ENCODE assay signal across 8 cellular contexts in genomic region chr1:218171302-218171893, GRCh38.
DNase-seq lines count a peak whose midpoint lies in the region; ATAC-seq and TF ChIP-seq lines count a peak whose summit lies in the region.

No MANE protein-coding gene starts in this region.

- CTCF ChIA-PET in IMR-90 (lab: Yijun Ruan, JAX) = interaction anchor here (0.6 to 1.4 kb wide), 2 partner anchors 11 to 574 kb away, joined by 3 to 4 read pairs; no protein-coding TSS in a partner anchor

- no peak overlapping the region for H4K8ac ChIP-seq in IMR-90 (ENCODE audit: low read depth in 2 of 2, low read length in 2 of 2)

- H3K9me1 ChIP-seq in IMR-90 (ENCODE audit: insufficient read depth, low read length) = no peaks in the 10 kb centered on the region

- H3K4ac ChIP-seq in IMR-90 (ENCODE audit: low read depth, low read length) = no peak overlapping the region

- H4K20me1 ChIP-seq in IMR-90 (ENCODE audit: insufficient read depth, low read length) = no peaks in the 10 kb centered on the region

- no peaks in the 10 kb centered on the region for H3K36me3 ChIP-seq in IMR-90 (ENCODE audit: control insufficient read depth, insufficient read depth, low read length)
- H3K36me3 ChIP-seq in MG63 = no peaks in the 10 kb centered on the region

- H3K56ac ChIP-seq in IMR-90 (ENCODE audit: extremely low read depth, insufficient read depth, low read length) = no peak overlapping the region

- peak; percentile 73 for TF ChIP-seq RAD21 in IMR-90 (IDR thresholded peaks at IDR 0.05; ENCODE audit: low read length)

- intact Hi-C loops in IMR-90 (cut with micrococcal nuclease) = loop anchor here (1.0 to 10.0 kb wide), 3 partner anchors 282 to 1567 kb away; no protein-coding TSS in a partner anchor

- POLR2A ChIA-PET in IMR-90 (lab: Charles Lee; ENCODE audit: unreplicated experiment) = no interaction called here

- H2AK5ac ChIP-seq in IMR-90 (ENCODE audit: low read depth, low read length) = no peak overlapping the region

- no CpG with 5 or more reads among the region's 4 CpGs for WGBS in IMR-90 (ENCODE audit: extremely low coverage in 2 of 2, insufficient read length in 1 of 2), 2 experiments

- no peak overlapping the region for H2BK20ac ChIP-seq in IMR-90 (ENCODE audit: low read depth, low read length)

- no peak for TF ChIP-seq POLR2A in IMR-90 (IDR thresholded peaks at IDR 0.05; ENCODE audit: low read depth, low read length)

- H2BK5ac ChIP-seq in IMR-90 (ENCODE audit: low read depth, low read length, poor library complexity, severe bottlenecking) = no peak overlapping the region

- no peak overlapping the region for H3K9ac ChIP-seq in IMR-90 (ENCODE audit: low read depth, low read length)

- H3K23ac ChIP-seq in IMR-90 (ENCODE audit: low read depth, low read length) = no peak overlapping the region

- H3K18ac ChIP-seq in IMR-90 (ENCODE audit: low read depth, low read length) = no peak overlapping the region

- in situ Hi-C loops in IMR-90 (cut with MboI; ENCODE audit: low sequenced_read_pairs) = no loop called here

- H2BK120ac ChIP-seq in IMR-90 (ENCODE audit: low read depth, low read length) = no peak overlapping the region

- no peak overlapping the region for H3K4me3 ChIP-seq in IMR-90 (ENCODE audit: insufficient read depth, low read depth, low read length)
- H3K4me3 ChIP-seq in fibroblast of the aortic adventitia (ENCODE audit: low read depth, low read length) = no peak overlapping the region
- H3K4me3 ChIP-seq in MG63 = no peak overlapping the region

- no peak overlapping the region for H4K5ac ChIP-seq in IMR-90 (ENCODE audit: low read depth, low read length)

- peak; percentile 62 for ATAC-seq in IMR-90 (ENCODE audit: low read depth)

- H3K27me3 ChIP-seq in IMR-90 (ENCODE audit: control insufficient read depth, insufficient read depth, low read length) = peaks cover 13% of the 10 kb centered on the region
- H3K27me3 ChIP-seq in MG63 = peaks cover 7% of the 10 kb centered on the region

- BruUV-seq in IMR-90 (replicated peaks; lab: Mats Ljungman, UMichigan) = no TSS peak

- H3K4me1 ChIP-seq in IMR-90 (ENCODE audit: control insufficient read depth, insufficient read depth, low read length) = no peaks in the 10 kb centered on the region

- H3K79me1 ChIP-seq in IMR-90 (ENCODE audit: low read depth in 1 of 2, low read length in 2 of 2) = no peaks in the 10 kb centered on the region

- no peak overlapping the region for H3K14ac ChIP-seq in IMR-90 (replicated peaks; ENCODE audit: low read depth, low read length)

- DNase-seq in NCI-H524 (lab: John Stamatoyannopoulos, UW) (peak; percentile 6 to 39), NCI-H524 treated with DMSO at 0.1 percent for 48 hours (lab: John Stamatoyannopoulos, UW) (no peak), IMR-90 (peak; percentile 49), RPMI7951 (ENCODE audit: low read depth) (peak; percentile 34), fibroblast of the aortic adventitia (ENCODE audit: low read depth) (peak; percentile 69), smooth muscle cell of the brain vasculature (ENCODE audit: low read depth, low spot score) (peak; percentile 13), MG63 (no peak), D341Med (ENCODE audit: low spot score) (no peak)

- H2AK9ac ChIP-seq in IMR-90 (replicated peaks; ENCODE audit: low read depth, low read length, poor library complexity) = no peak overlapping the region

- H4K91ac ChIP-seq in IMR-90 (ENCODE audit: insufficient read depth, low read depth, low read length) = no peak overlapping the region

- H2AFZ ChIP-seq in IMR-90 (replicated peaks; ENCODE audit: low read length, poor library complexity) = no peak overlapping the region

- H3K27ac ChIP-seq in IMR-90 (ENCODE audit: insufficient read depth, low read length) = no peak overlapping the region

- TF ChIP-seq CTCF in IMR-90 (conservative IDR thresholded peaks at IDR 0.05; ENCODE audit: low read depth, low read length) (peak; percentile 84), fibroblast of the aortic adventitia (IDR thresholded peaks at IDR 0.05; ENCODE audit: insufficient read depth, low read length) (peak; percentile 83)

- H2BK15ac ChIP-seq in IMR-90 (ENCODE audit: low read depth, low read length) = no peak overlapping the region

- H3K4me2 ChIP-seq in IMR-90 (ENCODE audit: low read depth, low read length) = no peak overlapping the region

- H3K9me3 ChIP-seq in IMR-90 (ENCODE audit: control insufficient read depth, insufficient read depth, low read length) (no peaks in the 10 kb centered on the region), MG63 (no peaks in the 10 kb centered on the region)

- dilution Hi-C loops in IMR-90 (cut with HindIII; ENCODE audit: low sequenced_read_pairs, unreplicated experiment) = no loop called here

TF ChIP-seq in IMR-90, 13 proteins besides CTCF, POLR2A, EP300 and RAD21:
- TF ChIP-seq CHD1 (IDR thresholded peaks at IDR 0.05; ENCODE audit: low read depth, low read length) (no peak), SMC3 (IDR thresholded peaks at IDR 0.05; ENCODE audit: low read depth, low read length) (peak; percentile 66), MAFK (IDR thresholded peaks at IDR 0.05; ENCODE audit: low read depth, low read length) (0 out of 2 replicates have a peak, but pooled peaks have one; percentile 8), RFX5 (IDR thresholded peaks at IDR 0.05; ENCODE audit: low read depth, low read length) (no peak), RCOR1 (IDR thresholded peaks at IDR 0.05; ENCODE audit: insufficient replicate concordance, low read length) (no peak), BHLHE40 (IDR thresholded peaks at IDR 0.05; ENCODE audit: low read depth, low read length) (no peak), FOS (IDR thresholded peaks at IDR 0.05; ENCODE audit: low read depth, low read length) (no peak), CEBPB (IDR thresholded peaks at IDR 0.05; ENCODE audit: low read depth, low read length) (no peak), MAZ (IDR thresholded peaks at IDR 0.05; ENCODE audit: borderline replicate concordance, low read depth, low read length) (no peak), NFE2L2 (IDR thresholded peaks at IDR 0.05; ENCODE audit: low read depth, low read length) (no peak), ELK1 (IDR thresholded peaks at IDR 0.05; ENCODE audit: borderline replicate concordance, low read depth, low read length) (no peak), MXI1 (IDR thresholded peaks at IDR 0.05; ENCODE audit: borderline replicate concordance, low read depth, low read length) (no peak), USF2 (IDR thresholded peaks at IDR 0.05; ENCODE audit: low read depth, low read length) (no peak)
TF ChIP-seq in IMR-90: peak in this region for 2.

Comparison
In these comparisons a context has a peak if more than half of its experiments do, and no peak if none do; other contexts are left out.
1. DNase-seq: peak in NCI-H524 (2 of 2), IMR-90 (single experiment), RPMI7951 (single experiment), fibroblast of the aortic adventitia (single experiment) and smooth muscle cell of the brain vasculature (single experiment); none in NCI-H524 treated with DMSO at 0.1 percent for 48 hours (single experiment), MG63 (single experiment) and D341Med (single experiment).